In the genomic region with DNA sequence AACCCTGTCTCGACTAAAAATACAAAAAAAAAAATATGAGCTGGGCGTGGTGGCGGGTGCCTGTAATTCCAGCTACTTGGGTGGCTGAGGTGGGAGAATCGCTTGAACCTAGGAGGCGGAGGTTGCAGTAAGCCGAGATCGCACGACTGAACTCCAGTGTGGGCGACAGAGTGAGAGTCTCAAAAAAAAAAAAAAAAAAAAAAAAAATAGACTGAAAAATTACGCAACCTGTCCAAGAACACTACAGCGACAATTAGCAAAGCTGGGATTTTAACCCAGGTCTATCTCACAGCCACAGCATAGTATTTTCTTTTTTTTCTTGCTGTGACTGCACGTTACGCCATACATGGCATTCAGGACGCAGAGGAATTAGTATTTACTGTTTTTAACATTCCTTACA, we compare ENCODE assay signal across 1 cellular context.
TF ChIP-seq lines count a peak whose summit lies in the region.

No MANE protein-coding gene starts in this region.

TF ChIP-seq in GM23338, 12 proteins besides CTCF, POLR2A, EP300 and RAD21 (continued from another document):
- TF ChIP-seq, protein P1, sequence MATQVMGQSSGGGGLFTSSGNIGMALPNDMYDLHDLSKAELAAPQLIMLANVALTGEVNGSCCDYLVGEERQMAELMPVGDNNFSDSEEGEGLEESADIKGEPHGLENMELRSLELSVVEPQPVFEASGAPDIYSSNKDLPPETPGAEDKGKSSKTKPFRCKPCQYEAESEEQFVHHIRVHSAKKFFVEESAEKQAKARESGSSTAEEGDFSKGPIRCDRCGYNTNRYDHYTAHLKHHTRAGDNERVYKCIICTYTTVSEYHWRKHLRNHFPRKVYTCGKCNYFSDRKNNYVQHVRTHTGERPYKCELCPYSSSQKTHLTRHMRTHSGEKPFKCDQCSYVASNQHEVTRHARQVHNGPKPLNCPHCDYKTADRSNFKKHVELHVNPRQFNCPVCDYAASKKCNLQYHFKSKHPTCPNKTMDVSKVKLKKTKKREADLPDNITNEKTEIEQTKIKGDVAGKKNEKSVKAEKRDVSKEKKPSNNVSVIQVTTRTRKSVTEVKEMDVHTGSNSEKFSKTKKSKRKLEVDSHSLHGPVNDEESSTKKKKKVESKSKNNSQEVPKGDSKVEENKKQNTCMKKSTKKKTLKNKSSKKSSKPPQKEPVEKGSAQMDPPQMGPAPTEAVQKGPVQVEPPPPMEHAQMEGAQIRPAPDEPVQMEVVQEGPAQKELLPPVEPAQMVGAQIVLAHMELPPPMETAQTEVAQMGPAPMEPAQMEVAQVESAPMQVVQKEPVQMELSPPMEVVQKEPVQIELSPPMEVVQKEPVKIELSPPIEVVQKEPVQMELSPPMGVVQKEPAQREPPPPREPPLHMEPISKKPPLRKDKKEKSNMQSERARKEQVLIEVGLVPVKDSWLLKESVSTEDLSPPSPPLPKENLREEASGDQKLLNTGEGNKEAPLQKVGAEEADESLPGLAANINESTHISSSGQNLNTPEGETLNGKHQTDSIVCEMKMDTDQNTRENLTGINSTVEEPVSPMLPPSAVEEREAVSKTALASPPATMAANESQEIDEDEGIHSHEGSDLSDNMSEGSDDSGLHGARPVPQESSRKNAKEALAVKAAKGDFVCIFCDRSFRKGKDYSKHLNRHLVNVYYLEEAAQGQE (IDR thresholded peaks at IDR 0.05; ENCODE audit: unreplicated experiment) = no peak
- TF ChIP-seq STAT1 (IDR thresholded peaks at IDR 0.05; ENCODE audit: unreplicated experiment) (no peak), EZH2 (IDR thresholded peaks at IDR 0.05; ENCODE audit: low read depth, unreplicated experiment) (no peak), ZNF114 (CRISPR knock-in tag; IDR thresholded peaks at IDR 0.05) (no peak), JUNB (IDR thresholded peaks at IDR 0.05; ENCODE audit: unreplicated experiment) (no peak), POLR2AphosphoS5 (IDR thresholded peaks at IDR 0.05; ENCODE audit: low read depth) (no peak), ZNF331 (CRISPR knock-in tag; IDR thresholded peaks at IDR 0.05; ENCODE audit: low read depth) (no peak)
- TF ChIP-seq, protein P2, sequence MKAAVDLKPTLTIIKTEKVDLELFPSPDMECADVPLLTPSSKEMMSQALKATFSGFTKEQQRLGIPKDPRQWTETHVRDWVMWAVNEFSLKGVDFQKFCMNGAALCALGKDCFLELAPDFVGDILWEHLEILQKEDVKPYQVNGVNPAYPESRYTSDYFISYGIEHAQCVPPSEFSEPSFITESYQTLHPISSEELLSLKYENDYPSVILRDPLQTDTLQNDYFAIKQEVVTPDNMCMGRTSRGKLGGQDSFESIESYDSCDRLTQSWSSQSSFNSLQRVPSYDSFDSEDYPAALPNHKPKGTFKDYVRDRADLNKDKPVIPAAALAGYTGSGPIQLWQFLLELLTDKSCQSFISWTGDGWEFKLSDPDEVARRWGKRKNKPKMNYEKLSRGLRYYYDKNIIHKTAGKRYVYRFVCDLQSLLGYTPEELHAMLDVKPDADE (IDR thresholded peaks at IDR 0.05) = no peak
